Comparison of ENCODE assay signal across 15 cellular contexts in genomic region chr3:16455001-16455400, GRCh38. TPM values are rescaled to one million over a fixed set of nuclear protein-coding genes. Genes with fewer than 3 reads are reported as not detected.
DNase-seq lines count a peak whose midpoint lies in the region; ATAC-seq and TF ChIP-seq lines count a peak whose summit lies in the region.
"Had no signal": no experiment of that assay in that cellular context is flagged by ENCODE, and none has a peak within 500 bp of the region (broad histone marks: within the 10 kb centered on the region; RNA-seq: fewer than 3 reads in every experiment).

No MANE protein-coding gene starts in this region.

- TF ChIP-seq CTCF in heart right ventricle (IDR thresholded peaks at IDR 0.05) = no peak

- H3K27ac ChIP-seq in heart right ventricle = peak overlapping the region in 4 of 10 donors; percentile 14 to 59 (median 33)
- H3K27ac ChIP-seq: cardiac muscle cell, pancreas had no signal

- no peak overlapping the region for H3K4me3 ChIP-seq in heart right ventricle
- H3K4me3 ChIP-seq: cardiac muscle cell, mucosa of descending colon, pancreas had no signal

- WGBS in heart right ventricle, 2 donors = 68 to 81% methylated on average over 7 of the region's 7 CpGs

- ATAC-seq in heart right ventricle = peak in 6 of 8 donors; percentile 26 to 51 (median 35)
- ATAC-seq in stimulated activated effector memory CD8-positive, alpha-beta T cell treated with anti-CD3 and anti-CD28 coated beads, Interleukin-12 subunit alpha, Interleukin-12 subunit beta, amount 100 ng/mL, for 72 hours = no peak
- ATAC-seq: mucosa of descending colon, pancreas had no signal

- DNase-seq in NCI-H2029 (lab: John Stamatoyannopoulos, UW) (peak; percentile 93), SHP77 treated with DMSO at 0.1 percent for 48 hours (lab: John Stamatoyannopoulos, UW) (peak; percentile 67), heart right ventricle (no peak), SIG-M5 treated with dmso at 0.1 percent for 504 hours (lab: John Stamatoyannopoulos, UW; ENCODE audit: unreplicated experiment) (no peak), hippocampal formation (lab: John Stamatoyannopoulos, UW) (no peak)
- no peak for DNase-seq in stimulated activated effector memory CD8-positive, alpha-beta T cell treated with anti-CD3 and anti-CD28 coated beads, Interleukin-12 subunit alpha, Interleukin-12 subunit beta, amount 100 ng/mL, for 72 hours (ENCODE audit: low spot score in 2 of 2)
- DNase-seq in activated naive CD4-positive, alpha-beta T cell treated with anti-CD3 and anti-CD28 coated beads, Interleukin-2, amount 50 U/mL, for 16 hours = no peak
- DNase-seq: activated naive CD4-positive, alpha-beta T cell treated with Interleukin-2 at 50 U/mL for 16 hours; effector CD4-positive, alpha-beta T cell; hypothalamus; mucosa of descending colon; NCI-H1694; NK-92 treated with Interleukin-12 subunit alpha and Interleukin-12 subunit beta, amount 100 ng/mL, for 24 hours; pancreas had no signal

- H3K27ac Mint-ChIP-seq in stimulated activated effector memory CD8-positive, alpha-beta T cell treated with anti-CD3 and anti-CD28 coated beads, Interleukin-12 subunit alpha, Interleukin-12 subunit beta, amount 100 ng/mL, for 72 hours = peak overlapping the region; percentile 7

- H3K9me3 ChIP-seq in heart right ventricle = peaks cover 0 to 6% (median 0%) of the 10 kb centered on the region in 11 donors
- H3K9me3 ChIP-seq: mucosa of descending colon, pancreas had no signal

- intact Hi-C loops in heart right ventricle (cut with DNase I) = no loop called here

- peaks cover 0 to 19% (median 0%) of the 10 kb centered on the region in 9 donors for H3K36me3 ChIP-seq in heart right ventricle
- H3K36me3 ChIP-seq: cardiac muscle cell, pancreas had no signal

- H3K36me3 Mint-ChIP-seq in stimulated activated effector memory CD8-positive, alpha-beta T cell treated with anti-CD3 and anti-CD28 coated beads, Interleukin-12 subunit alpha, Interleukin-12 subunit beta, amount 100 ng/mL, for 72 hours = peaks cover 38% of the 10 kb centered on the region

- peaks cover 0 to 50% (median 21%) of the 10 kb centered on the region in 9 donors for H3K4me1 ChIP-seq in heart right ventricle
- H3K4me1 ChIP-seq: pancreas had no signal

- no peaks in the 10 kb centered on the region for H3K27me3 ChIP-seq in heart right ventricle
- H3K27me3 ChIP-seq: cardiac muscle cell, pancreas had no signal

- H3K4me3 Mint-ChIP-seq in stimulated activated effector memory CD8-positive, alpha-beta T cell treated with anti-CD3 and anti-CD28 coated beads, Interleukin-12 subunit alpha, Interleukin-12 subunit beta, amount 100 ng/mL, for 72 hours = no peak overlapping the region

- H3K9me3 Mint-ChIP-seq in stimulated activated effector memory CD8-positive, alpha-beta T cell treated with anti-CD3 and anti-CD28 coated beads, Interleukin-12 subunit alpha, Interleukin-12 subunit beta, amount 100 ng/mL, for 72 hours = no peaks in the 10 kb centered on the region

- H3K4me1 Mint-ChIP-seq in stimulated activated effector memory CD8-positive, alpha-beta T cell treated with anti-CD3 and anti-CD28 coated beads, Interleukin-12 subunit alpha, Interleukin-12 subunit beta, amount 100 ng/mL, for 72 hours = peaks cover 18% of the 10 kb centered on the region

RNA-seq across cellular contexts. Expression of gene RFTN1, which starts 58.5 kb away (rescaled TPM):
- total RNA-seq in heart right ventricle = 10 to 100 TPM; 17.4 to 32.2 (median 24.0) TPM
- 10 to 100 TPM; 20.5 to 25.9 TPM for polyA plus RNA-seq in heart right ventricle

Comparison
In these comparisons a context has a peak if more than half of its experiments do, and no peak if none do; other contexts are left out.
1. DNase-seq: peak in NCI-H2029 (single experiment) and SHP77 treated with DMSO at 0.1 percent for 48 hours (single experiment); none in heart right ventricle (0 of 2), stimulated activated effector memory CD8-positive, alpha-beta T cell treated with anti-CD3 and anti-CD28 coated beads, Interleukin-12 subunit alpha, Interleukin-12 subunit beta, amount 100 ng/mL, for 72 hours (0 of 2), SIG-M5 treated with dmso at 0.1 percent for 504 hours (single experiment), hippocampal formation (0 of 2) and activated naive CD4-positive, alpha-beta T cell treated with anti-CD3 and anti-CD28 coated beads, Interleukin-2, amount 50 U/mL, for 16 hours (single experiment).